In the genomic region with DNA sequence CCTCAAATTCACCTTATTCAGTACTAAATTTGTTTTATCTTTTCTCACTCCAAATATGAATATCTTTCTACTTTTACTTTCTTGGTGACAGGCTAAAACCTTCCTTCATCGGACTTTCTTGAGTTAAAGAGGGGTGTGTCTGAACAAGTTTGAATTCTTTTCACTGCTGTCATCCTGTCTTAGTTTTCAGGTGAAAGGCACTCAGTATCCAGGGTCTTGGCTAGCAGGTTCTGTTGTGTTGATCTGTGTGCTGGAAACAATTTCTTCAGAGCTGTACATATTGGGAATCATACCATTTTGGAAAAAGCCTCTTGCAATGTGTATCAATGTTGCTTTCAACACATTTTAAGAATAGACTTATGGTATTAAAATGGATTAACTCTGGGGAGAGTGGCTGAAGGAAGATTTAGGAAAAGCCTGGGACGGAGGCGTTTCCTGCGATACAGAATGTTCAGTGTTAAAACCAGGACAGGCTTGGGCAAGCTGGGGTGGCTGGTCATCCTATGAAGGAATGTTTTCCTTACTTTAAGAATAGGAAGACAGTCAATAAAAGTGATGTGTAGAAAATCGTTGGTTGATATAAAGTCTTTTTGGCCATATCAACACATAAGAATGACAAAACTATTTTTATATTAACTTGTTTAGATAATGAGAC, we compare ENCODE assay signal across 28 cellular contexts.
"Had no signal": no experiment of that assay in that cellular context is flagged by ENCODE, and none has a peak within 500 bp of the region (broad histone marks: within the 10 kb centered on the region; RNA-seq: fewer than 3 reads in every experiment).

No MANE protein-coding gene starts in this region.

- H3K4me1 Mint-ChIP-seq: activated CD4-positive, alpha-beta T cell treated with anti-CD3 and anti-CD28 coated beads, Interleukin-2, amount 10 ng/mL, durations not matched to agents 7 days and 5 days; brain had no signal

- DNase-seq: activated CD4-positive, alpha-beta memory T cell treated with anti-CD3 and anti-CD28 coated beads for 36 hours; activated CD4-positive, alpha-beta T cell treated with anti-CD3 and anti-CD28 coated beads, Interleukin-2, amount 10 ng/mL, durations not matched to agents 7 days and 5 days; activated CD4-positive, CD25-positive, alpha-beta regulatory T cell; activated CD8-positive, alpha-beta memory T cell treated with anti-CD3 and anti-CD28 coated beads for 24 hours; activated effector memory CD4-positive, alpha-beta T cell treated with anti-CD3 and anti-CD28 coated beads, Interleukin-2, amount 50 U/mL, for 16 hours; activated naive CD4-positive, alpha-beta T cell treated with anti-CD3 and anti-CD28 coated beads for 36 hours; activated T-cell treated with anti-CD3 and anti-CD28 coated beads, Interleukin-2, amount 50 U/mL, for 4 hours; amygdala; cerebellar nuclear complex; KG1; NCI-H1092; NCI-H1417; NCI-H1930; NCI-H2171; NCI-H2227 treated with DMSO at 0.1 percent for 48 hours; NCI-H526; NCI-H774; NK-92 treated with Interleukin-12 subunit alpha and Interleukin-12 subunit beta, amount 100 ng/mL, for 24 hours; OCI-M1; RPMI8226; SHP77; SW 1271 had no signal

- H3K27ac ChIP-seq: SJSA1 had no signal

- H3K27ac Mint-ChIP-seq: activated CD4-positive, alpha-beta memory T cell treated with anti-CD3 and anti-CD28 coated beads for 36 hours; activated CD4-positive, alpha-beta T cell treated with anti-CD3 and anti-CD28 coated beads, Interleukin-2, amount 10 ng/mL, durations not matched to agents 7 days and 5 days; activated naive CD4-positive, alpha-beta T cell treated with anti-CD3 and anti-CD28 coated beads for 36 hours; activated naive CD8-positive, alpha-beta T cell; brain; T-helper 1 cell treated with Interleukin-12 subunit alpha and Interleukin-12 subunit beta and Interleukin-4 antibody, amounts not matched to agents 30 μg/mL and 1 μg/mL, for 36 hours had no signal

- H3K27me3 Mint-ChIP-seq: activated CD4-positive, alpha-beta memory T cell treated with anti-CD3 and anti-CD28 coated beads for 36 hours had no signal

- H3K9me3 Mint-ChIP-seq: activated CD4-positive, alpha-beta memory T cell treated with anti-CD3 and anti-CD28 coated beads for 36 hours; activated CD4-positive, alpha-beta T cell treated with anti-CD3 and anti-CD28 coated beads, Interleukin-2, amount 10 ng/mL, durations not matched to agents 7 days and 5 days; activated T-cell treated with anti-CD3 and anti-CD28 coated beads, Interleukin-2, amount 50 U/mL, for 4 hours; T-helper 1 cell treated with Interleukin-12 subunit alpha and Interleukin-12 subunit beta and Interleukin-4 antibody, amounts not matched to agents 30 μg/mL and 1 μg/mL, for 36 hours had no signal

- H3K4me1 ChIP-seq: SJSA1 had no signal

- H3K36me3 ChIP-seq: SJSA1 had no signal

- H3K4me3 ChIP-seq: SJSA1 had no signal

- H3K36me3 Mint-ChIP-seq: activated CD4-positive, alpha-beta memory T cell treated with anti-CD3 and anti-CD28 coated beads for 36 hours; activated naive CD8-positive, alpha-beta T cell; brain had no signal

- H3K4me3 Mint-ChIP-seq: activated CD4-positive, alpha-beta memory T cell treated with anti-CD3 and anti-CD28 coated beads for 36 hours; activated CD4-positive, alpha-beta T cell treated with anti-CD3 and anti-CD28 coated beads, Interleukin-2, amount 10 ng/mL, durations not matched to agents 7 days and 5 days; activated naive CD4-positive, alpha-beta T cell treated with anti-CD3 and anti-CD28 coated beads for 36 hours; activated naive CD8-positive, alpha-beta T cell; activated T-cell treated with anti-CD3 and anti-CD28 coated beads, Interleukin-2, amount 50 U/mL, for 4 hours; brain; T-helper 1 cell treated with Interleukin-12 subunit alpha and Interleukin-12 subunit beta and Interleukin-4 antibody, amounts not matched to agents 30 μg/mL and 1 μg/mL, for 36 hours had no signal

- ATAC-seq: activated T-cell treated with anti-CD3 and anti-CD28 coated beads, Interleukin-2, amount 50 U/mL, for 4 hours; Panc1; SK-N-SH treated with all-trans-retinoic acid at 6 μM for 48 hours had no signal
